Comparison of ENCODE assay signal across 25 cellular contexts in the genomic region with DNA sequence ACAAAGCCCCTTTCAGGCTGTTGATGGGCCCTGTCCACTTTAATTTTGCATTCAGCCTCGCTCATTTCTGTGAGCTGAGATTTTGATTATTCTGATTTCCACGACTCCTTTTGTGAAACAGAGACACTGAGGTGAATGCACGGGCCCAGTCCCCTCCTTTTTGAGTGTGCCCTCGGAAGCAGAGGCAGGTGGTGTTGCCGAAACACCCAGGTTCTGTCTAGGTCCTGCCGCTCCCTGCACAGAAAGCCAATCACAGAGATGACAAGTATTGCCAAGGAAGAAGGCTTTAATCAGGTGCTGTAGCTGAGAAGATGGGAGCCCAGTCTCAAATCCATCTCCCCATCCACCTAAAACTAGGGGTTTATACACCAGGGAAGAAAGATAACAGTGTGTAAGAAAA. TPM values are rescaled to one million over a fixed set of nuclear protein-coding genes. Genes with fewer than 3 reads are reported as not detected.
DNase-seq lines count a peak whose midpoint lies in the region; ATAC-seq and TF ChIP-seq lines count a peak whose summit lies in the region.
"Had no signal": no experiment of that assay in that cellular context is flagged by ENCODE, and none has a peak within 500 bp of the region (broad histone marks: within the 10 kb centered on the region; RNA-seq: fewer than 3 reads in every experiment).

No MANE protein-coding gene starts in this region.

- H3K9ac ChIP-seq in endodermal cell (ENCODE audit: extremely low read depth, low read length, poor library complexity, severe bottlenecking) = no peak overlapping the region

- H3K27me3 ChIP-seq in endodermal cell (ENCODE audit: control insufficient read depth, insufficient read depth, low read length, poor library complexity, severe bottlenecking) (peaks cover 13% of the 10 kb centered on the region), upper lobe of right lung (no peaks in the 10 kb centered on the region), heart left ventricle (peaks cover 0 to 6% (median 0%) of the 10 kb centered on the region in 9 donors)
- H3K27me3 ChIP-seq: adrenal gland had no signal

- H3K4me1 ChIP-seq in endodermal cell (ENCODE audit: control insufficient read depth, insufficient read depth, low read length) = no peaks in the 10 kb centered on the region
- peaks cover 4% of the 10 kb centered on the region for H3K4me1 ChIP-seq in upper lobe of right lung
- H3K4me1 ChIP-seq in heart left ventricle = peaks cover 0 to 25% (median 5%) of the 10 kb centered on the region in 12 donors
- H3K4me1 ChIP-seq: adrenal gland had no signal

- peaks cover 16 to 39% of the 10 kb centered on the region in 2 donors for H3K4me1 Mint-ChIP-seq in natural killer cell
- peaks cover 9 to 12% of the 10 kb centered on the region in 2 donors for H3K4me1 Mint-ChIP-seq in natural killer cell treated with Interleukin-12 subunit alpha and Interleukin-12 subunit beta and Interleukin-15 and Interleukin-18, amount 100 ng/mL, for 72 hours (ENCODE audit: low read depth in 2 of 2)
- peaks cover 34% of the 10 kb centered on the region for H3K4me1 Mint-ChIP-seq in T-helper 17 cell
- peaks cover 20% of the 10 kb centered on the region for H3K4me1 Mint-ChIP-seq in endodermal cell

- H3K27ac ChIP-seq in endodermal cell (ENCODE audit: low read depth, low read length) (no peak overlapping the region), upper lobe of right lung (peak overlapping the region; percentile 60), heart left ventricle (peak overlapping the region in 1 of 12 donors; percentile 86)
- H3K27ac ChIP-seq: adrenal gland, brain microvascular endothelial cell, tibial artery had no signal

- H3K36me3 Mint-ChIP-seq in natural killer cell (no peaks in the 10 kb centered on the region), T-helper 17 cell (ENCODE audit: low read depth) (no peaks in the 10 kb centered on the region), endodermal cell (ENCODE audit: low read depth) (peaks cover 7% of the 10 kb centered on the region)
- no peaks in the 10 kb centered on the region for H3K36me3 Mint-ChIP-seq in natural killer cell treated with Interleukin-12 subunit alpha and Interleukin-12 subunit beta and Interleukin-15 and Interleukin-18, amount 100 ng/mL, for 72 hours

- H3K4me3 Mint-ChIP-seq in natural killer cell (no peak overlapping the region), T-helper 17 cell (peak overlapping the region; percentile 47), endodermal cell (no peak overlapping the region)
- H3K4me3 Mint-ChIP-seq in natural killer cell treated with Interleukin-12 subunit alpha and Interleukin-12 subunit beta and Interleukin-15 and Interleukin-18, amount 100 ng/mL, for 72 hours = no peak overlapping the region

- H3K36me3 ChIP-seq in endodermal cell (ENCODE audit: control insufficient read depth, insufficient read depth, low read length) = no peaks in the 10 kb centered on the region
- no peaks in the 10 kb centered on the region for H3K36me3 ChIP-seq in upper lobe of right lung
- no peaks in the 10 kb centered on the region for H3K36me3 ChIP-seq in heart left ventricle
- H3K36me3 ChIP-seq: adrenal gland, brain microvascular endothelial cell, lower lobe of right lung, tibial artery had no signal

- ATAC-seq in natural killer cell (no peak), T-helper 17 cell (no peak), upper lobe of right lung (no peak), heart left ventricle (no peak), HG03439 (IDR thresholded peaks at IDR 0.05; ENCODE audit: unreplicated experiment) (no peak)
- no peak for ATAC-seq in natural killer cell treated with Interleukin-12 subunit alpha and Interleukin-12 subunit beta and Interleukin-15 and Interleukin-18, amount 100 ng/mL, for 72 hours
- ATAC-seq: GM12878; lower lobe of right lung; Right ventricle myocardium inferior; stimulated activated naive CD8-positive, alpha-beta T cell treated with anti-CD3 and anti-CD28 coated beads, Interleukin-15, Interleukin-2, amounts not matched to agents 100 U/mL and 50 U/mL, for 24 hours had no signal

- 93 to 95% methylated on average over 2 to 6 of the region's 6 CpGs for WGBS in endodermal cell (ENCODE audit: insufficient coverage in 1 of 2, insufficient read length in 1 of 2), 2 experiments
- 95 to 98% (median 97%) methylated on average over 6 of the region's 6 CpGs for WGBS in heart left ventricle, 4 donors

- H3K27me3 Mint-ChIP-seq in natural killer cell (ENCODE audit: low read depth in 2 of 2) = no peaks in the 10 kb centered on the region
- H3K27me3 Mint-ChIP-seq in natural killer cell treated with Interleukin-12 subunit alpha and Interleukin-12 subunit beta and Interleukin-15 and Interleukin-18, amount 100 ng/mL, for 72 hours = no peaks in the 10 kb centered on the region
- no peaks in the 10 kb centered on the region for H3K27me3 Mint-ChIP-seq in T-helper 17 cell
- peaks cover 17% of the 10 kb centered on the region for H3K27me3 Mint-ChIP-seq in endodermal cell (ENCODE audit: insufficient read depth)

- no peak for TF ChIP-seq POLR2A in heart left ventricle (IDR thresholded peaks at IDR 0.05)

- no peaks in the 10 kb centered on the region for H3K9me3 Mint-ChIP-seq in natural killer cell
- no peaks in the 10 kb centered on the region for H3K9me3 Mint-ChIP-seq in natural killer cell treated with Interleukin-12 subunit alpha and Interleukin-12 subunit beta and Interleukin-15 and Interleukin-18, amount 100 ng/mL, for 72 hours
- peaks cover 15% of the 10 kb centered on the region for H3K9me3 Mint-ChIP-seq in endodermal cell

- intact Hi-C loops in natural killer cell (cut with micrococcal nuclease) (no loop called here), upper lobe of right lung (cut with DNase I) (no loop called here), heart left ventricle (cut with DNase I) (no loop called here)

- peak overlapping the region; percentile 58 for H3K4me3 ChIP-seq in endodermal cell (ENCODE audit: low read length)
- H3K4me3 ChIP-seq in upper lobe of right lung = no peak overlapping the region
- no peak overlapping the region for H3K4me3 ChIP-seq in heart left ventricle
- H3K4me3 ChIP-seq: adrenal gland, GM12878, tibial artery had no signal

- TF ChIP-seq CTCF in natural killer cell (IDR thresholded peaks at IDR 0.05) (no peak), endodermal cell (conservative IDR thresholded peaks at IDR 0.05) (no peak), upper lobe of right lung (IDR thresholded peaks at IDR 0.05) (no peak), heart left ventricle (IDR thresholded peaks at IDR 0.05) (no peak)

- peak overlapping the region; percentile 82 to 88 for H3K27ac Mint-ChIP-seq in natural killer cell
- no peak overlapping the region for H3K27ac Mint-ChIP-seq in natural killer cell treated with Interleukin-12 subunit alpha and Interleukin-12 subunit beta and Interleukin-15 and Interleukin-18, amount 100 ng/mL, for 72 hours
- peak overlapping the region; percentile 95 for H3K27ac Mint-ChIP-seq in T-helper 17 cell
- no peak overlapping the region for H3K27ac Mint-ChIP-seq in endodermal cell

- H3K9me3 ChIP-seq in T-helper 17 cell (ENCODE audit: control insufficient read depth, low read length, poor library complexity, severe bottlenecking) = no peaks in the 10 kb centered on the region
- H3K9me3 ChIP-seq in endodermal cell (ENCODE audit: control insufficient read depth, low read length) = peaks cover 17% of the 10 kb centered on the region
- no peaks in the 10 kb centered on the region for H3K9me3 ChIP-seq in upper lobe of right lung
- H3K9me3 ChIP-seq in heart left ventricle = no peaks in the 10 kb centered on the region
- H3K9me3 ChIP-seq: adrenal gland, lower lobe of right lung, tibial artery had no signal

- DNase-seq in natural killer cell (no peak), T-helper 17 cell (no peak), endodermal cell (no peak), upper lobe of right lung (no peak), H4 (ENCODE audit: low spot score) (no peak), heart left ventricle (no peak)
- no peak for DNase-seq in natural killer cell treated with Interleukin-12 subunit alpha and Interleukin-12 subunit beta and Interleukin-15 and Interleukin-18, amount 100 ng/mL, for 72 hours (ENCODE audit: low spot score)
- DNase-seq: activated CD4-positive, alpha-beta T cell treated with anti-CD3 and anti-CD28 coated beads for 48 hours; brain microvascular endothelial cell; Caco-2; DMS79 treated with DMSO at 0.1 percent for 48 hours; Kasumi-1; kidney; lower lobe of right lung; NCI-H2029; NCI-H345; OCI-M1; stimulated activated CD4-positive, alpha-beta T cell treated with anti-CD3 and anti-CD28 coated beads, Interleukin-4, amount 100 ng/mL, for 24 hours; stimulated activated naive CD8-positive, alpha-beta T cell treated with anti-CD3 and anti-CD28 coated beads, Interleukin-15, Interleukin-2, amounts not matched to agents 100 U/mL and 50 U/mL, for 24 hours; tibial artery had no signal

RNA-seq across cellular contexts. Expression of a gene that starts 44.2 kb away (rescaled TPM):
- total RNA-seq in natural killer cell (under 1 TPM in 2 of 3 donors, not detected in 1; 0.11 to 0.23 TPM), T-helper 17 cell (1 to 10 TPM in 1 of 2 donors, under 1 TPM in 1; 0.37 to 1.3 TPM), endodermal cell (not detected), upper lobe of right lung (0.20 TPM), heart left ventricle (under 1 TPM in 2 of 9 donors, not detected in 7; 0.16 to 0.20 TPM)
- not detected for total RNA-seq in natural killer cell treated with Interleukin-12 subunit alpha and Interleukin-12 subunit beta and Interleukin-15 and Interleukin-18, amount 100 ng/mL, for 72 hours
- polyA plus RNA-seq in endodermal cell (2013, experiment 1 of 2) = 0.32 TPM
- polyA plus RNA-seq in endodermal cell (2013, experiment 2 of 2) = 0.62 TPM
- not detected in 2 replicates for total RNA-seq in H4 (2014; rRNA removed; shearing (Covaris generic))
- under 1 TPM in 1 of 2 donors, not detected in 1; 0.01 TPM for polyA plus RNA-seq in heart left ventricle
- total RNA-seq: adrenal gland, GM12878, omental fat pad had no signal
- polyA plus RNA-seq: adrenal gland had no signal

Comparison
In these comparisons a context has a peak if more than half of its experiments do, and no peak if none do; other contexts are left out.
1. H3K27ac Mint-ChIP-seq: peak in natural killer cell (2 of 2) and T-helper 17 cell (single experiment); none in natural killer cell treated with Interleukin-12 subunit alpha and Interleukin-12 subunit beta and Interleukin-15 and Interleukin-18, amount 100 ng/mL, for 72 hours (0 of 2) and endodermal cell (single experiment).